ENCODE assay signal across 16 cellular contexts in the genomic region with DNA sequence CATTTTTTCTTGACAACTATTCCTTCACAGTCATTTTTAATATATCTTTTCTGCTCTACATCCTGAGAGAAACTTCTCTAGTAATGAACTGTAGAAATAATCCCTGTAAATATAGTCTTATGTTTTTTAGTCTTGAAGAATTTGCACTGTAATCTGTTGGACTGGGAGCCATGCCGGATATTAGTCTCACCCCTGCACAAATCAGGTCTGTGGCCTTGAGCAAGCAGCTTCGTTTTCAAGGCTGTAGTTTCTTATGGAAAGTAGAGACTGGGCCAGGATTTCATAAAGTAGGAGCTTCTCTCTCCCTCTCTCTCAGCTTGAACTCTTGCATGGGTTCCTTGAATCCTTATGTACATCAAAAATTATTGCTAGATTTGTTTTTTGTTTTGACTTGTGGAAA.
"Had no signal": no experiment of that assay in that cellular context is flagged by ENCODE, and none has a peak within 500 bp of the region (broad histone marks: within the 10 kb centered on the region; RNA-seq: fewer than 3 reads in every experiment).

No MANE protein-coding gene starts in this region.

- H3K4me1 ChIP-seq: right atrium auricular region had no signal

- H3K27ac ChIP-seq: brain microvascular endothelial cell, upper lobe of right lung had no signal

- H3K9me3 ChIP-seq: ascending aorta, right atrium auricular region, upper lobe of right lung had no signal

- ATAC-seq: activated CD4-positive, CD25-positive, alpha-beta regulatory T cell treated with anti-CD3 and anti-CD28 coated beads, Interleukin-2, amount 50 U/mL, for 24 hours; naive thymus-derived CD4-positive, alpha-beta T cell; upper lobe of right lung had no signal

- DNase-seq: activated CD4-positive, alpha-beta T cell treated with anti-CD3 and anti-CD28 coated beads for 48 hours; activated CD4-positive, alpha-beta T cell treated with anti-CD3 and anti-CD28 coated beads, Interleukin-2, amount 50 U/mL, for 48 hours; activated CD8-positive, alpha-beta memory T cell treated with anti-CD3 and anti-CD28 coated beads for 24 hours; activated effector memory CD4-positive, alpha-beta T cell treated with Interleukin-2 at 50 U/mL for 16 hours; activated naive CD4-positive, alpha-beta T cell treated with Interleukin-2 at 50 U/mL for 16 hours; brain microvascular endothelial cell; dorsolateral prefrontal cortex; effector memory CD4-positive, alpha-beta T cell; glutamatergic neuron; naive thymus-derived CD4-positive, alpha-beta T cell; stimulated activated naive CD4-positive, alpha-beta T cell treated with Interleukin-2 at 50 U/mL for 16 hours; upper lobe of right lung had no signal

- H3K36me3 ChIP-seq: ascending aorta, brain microvascular endothelial cell, right atrium auricular region, upper lobe of right lung had no signal

- H3K27me3 ChIP-seq: ascending aorta, brain microvascular endothelial cell, dorsolateral prefrontal cortex, right atrium auricular region, upper lobe of right lung had no signal

- H3K4me3 ChIP-seq: ascending aorta, coronary artery, dorsolateral prefrontal cortex, right atrium auricular region, upper lobe of right lung had no signal
